7 cellular contexts compared by ENCODE assay signal in genomic region chr19:46161642-46162257, GRCh38. TPM values are rescaled to one million over a fixed set of nuclear protein-coding genes. Genes with fewer than 3 reads are reported as not detected.
"Had no signal": no experiment of that assay in that cellular context is flagged by ENCODE, and none has a peak within 500 bp of the region (broad histone marks: within the 10 kb centered on the region; RNA-seq: fewer than 3 reads in every experiment).

No MANE protein-coding gene starts in this region.

RNA-seq across cellular contexts. Expression of gene IGFL2, which starts 13.7 kb away (rescaled TPM):
- total RNA-seq: GM23248, GM23338, H1, H4, H9, HFFc6 had no signal
- polyA plus RNA-seq: GM23248, GM23338, H1 had no signal

RNA-seq across cellular contexts. Expression of gene IGFL3, which starts 37.3 kb away (rescaled TPM):
- total RNA-seq: GM23248, GM23338, H1, H7, H9, HFFc6 had no signal
- polyA plus RNA-seq: GM23248, GM23338 had no signal
